In the genomic region with DNA sequence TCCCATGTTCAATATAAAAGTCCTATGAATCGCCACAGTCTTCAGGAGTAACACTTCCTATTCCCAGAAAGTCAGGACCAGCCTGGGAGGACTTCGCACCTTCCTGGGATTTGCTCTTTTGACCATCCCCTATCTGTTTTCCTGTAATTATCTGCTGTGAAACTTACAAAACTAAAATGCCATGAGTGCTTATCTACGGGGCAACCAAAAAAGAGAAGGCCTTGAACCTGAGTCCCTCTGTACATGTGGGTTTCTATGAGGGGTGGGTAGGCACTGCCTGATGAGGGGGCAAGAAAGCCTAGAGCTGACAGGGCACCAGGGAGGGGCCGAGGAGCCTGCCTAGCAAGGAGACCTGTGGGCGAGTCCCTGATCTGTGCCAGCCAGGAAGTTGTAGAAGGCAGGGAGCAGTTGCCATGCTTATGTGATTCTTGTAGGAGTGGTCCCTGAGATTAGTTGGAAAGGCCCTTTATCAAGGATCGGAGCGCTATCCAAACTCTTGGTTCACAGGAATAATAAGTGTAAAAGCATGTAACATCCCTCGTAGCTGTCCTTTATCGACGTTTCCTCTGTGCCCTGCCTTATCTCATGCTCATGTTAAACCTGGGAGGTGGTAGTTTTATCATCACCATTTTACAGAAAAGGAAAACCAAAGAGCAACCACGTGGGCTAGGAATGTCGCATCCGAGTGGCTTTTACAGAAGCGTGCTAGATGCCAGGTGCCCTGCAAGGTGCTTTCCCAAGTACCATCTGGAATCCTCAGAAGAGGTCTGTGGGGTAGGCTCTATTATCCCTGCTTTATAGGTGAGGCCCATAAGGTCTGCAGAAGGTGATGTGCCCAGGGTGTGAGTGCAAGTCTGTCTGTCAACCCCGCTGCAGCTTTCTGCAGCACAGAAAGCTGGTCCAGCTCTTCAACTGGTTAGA, we compare ENCODE assay signal across 1 cellular context.
TF ChIP-seq lines count a peak whose summit lies in the region.

No MANE protein-coding gene starts in this region.

TF ChIP-seq in H1, 55 proteins besides CTCF, POLR2A, EP300 and RAD21 (continued from another document):
- no peak for TF ChIP-seq RFX5 (IDR thresholded peaks at IDR 0.05; ENCODE audit: borderline replicate concordance, low read depth, low read length)
TF ChIP-seq in H1: peak in this region for 0.
